In genomic region chr5:51960617-51961115, GRCh38 we compare ENCODE assay signal across 9 cellular contexts.
DNase-seq lines count a peak whose midpoint lies in the region; FAIRE-seq and TF ChIP-seq lines count a peak whose summit lies in the region.
"Had no signal": no experiment of that assay in that cellular context is flagged by ENCODE, and none has a peak within 500 bp of the region (broad histone marks: within the 10 kb centered on the region; RNA-seq: fewer than 3 reads in every experiment).

No MANE protein-coding gene starts in this region.

- CTCF ChIA-PET in activated CD4-positive, alpha-beta memory T cell treated with anti-CD3 and anti-CD28 coated beads, Interleukin-2, amount 10 ng/mL, durations not matched to agents 7 days and 5 days (lab: Charles Lee) = no interaction called here

- H3K4me1 Mint-ChIP-seq in activated CD4-positive, alpha-beta memory T cell treated with anti-CD3 and anti-CD28 coated beads, Interleukin-2, amount 10 ng/mL, durations not matched to agents 7 days and 5 days = no peaks in the 10 kb centered on the region

- peaks cover 2% of the 10 kb centered on the region for H3K9me3 Mint-ChIP-seq in activated CD4-positive, alpha-beta memory T cell treated with anti-CD3 and anti-CD28 coated beads, Interleukin-2, amount 10 ng/mL, durations not matched to agents 7 days and 5 days

- H3K4me2 ChIP-seq in OCI-LY3 (ENCODE audit: low read length) = 0 out of 2 replicates have a peak overlapping the region, but pooled peaks have one; percentile 33

- H3K4me1 ChIP-seq in OCI-LY3 (ENCODE audit: low read length) = peaks cover 7% of the 10 kb centered on the region

- H3K9ac ChIP-seq in OCI-LY3 (ENCODE audit: low read length) = no peak overlapping the region

- H3K4me3 ChIP-seq in OCI-LY3 (ENCODE audit: low read length) (no peak overlapping the region), fibroblast of pulmonary artery (replicated peaks; ENCODE audit: low read depth, low read length) (no peak overlapping the region), coronary artery (no peak overlapping the region), WERI-Rb-1 (ENCODE audit: low read depth, low read length) (no peak overlapping the region)

- H4K20me1 ChIP-seq in OCI-LY3 (ENCODE audit: insufficient read depth, low read length) = no peaks in the 10 kb centered on the region

- no peak overlapping the region for H3K27ac Mint-ChIP-seq in activated CD4-positive, alpha-beta memory T cell treated with anti-CD3 and anti-CD28 coated beads, Interleukin-2, amount 10 ng/mL, durations not matched to agents 7 days and 5 days

- no peak overlapping the region for H3K27ac ChIP-seq in OCI-LY3 (ENCODE audit: low read length)
- H3K27ac ChIP-seq in coronary artery = no peak overlapping the region
- H3K27ac ChIP-seq in WERI-Rb-1 = no peak overlapping the region

- POLR2A ChIA-PET in activated CD4-positive, alpha-beta memory T cell treated with anti-CD3 and anti-CD28 coated beads, Interleukin-2, amount 10 ng/mL, durations not matched to agents 7 days and 5 days (lab: Charles Lee) = no interaction called here

- no peak overlapping the region for H2AFZ ChIP-seq in OCI-LY3 (ENCODE audit: low read depth, low read length)

- no peaks in the 10 kb centered on the region for H3K79me2 ChIP-seq in OCI-LY3 (ENCODE audit: low read length)

- TF ChIP-seq CTCF in OCI-LY3 (IDR thresholded peaks at IDR 0.05; ENCODE audit: low read depth, low read length) (peak; percentile 57), fibroblast of pulmonary artery (IDR thresholded peaks at IDR 0.05; ENCODE audit: low read length, missing control alignments) (no peak), coronary artery (IDR thresholded peaks at IDR 0.05) (no peak), WERI-Rb-1 (IDR thresholded peaks at IDR 0.05; ENCODE audit: low read depth, low read length) (no peak)

- H3K27me3 ChIP-seq in OCI-LY3 (ENCODE audit: low read depth, low read length) = no peaks in the 10 kb centered on the region
- no peaks in the 10 kb centered on the region for H3K27me3 ChIP-seq in WERI-Rb-1 (ENCODE audit: insufficient read depth, low read depth, severe bottlenecking)

- peak; percentile 9 for FAIRE-seq in A204.1 (lab: Jason Lieb, UNC)

- H3K36me3 ChIP-seq in OCI-LY3 (replicated peaks; ENCODE audit: low read depth, low read length) (no peaks in the 10 kb centered on the region), WERI-Rb-1 (no peaks in the 10 kb centered on the region)

- H3K4me3 Mint-ChIP-seq in activated CD4-positive, alpha-beta memory T cell treated with anti-CD3 and anti-CD28 coated beads, Interleukin-2, amount 10 ng/mL, durations not matched to agents 7 days and 5 days = no peak overlapping the region

- no peaks in the 10 kb centered on the region for H3K27me3 Mint-ChIP-seq in activated CD4-positive, alpha-beta memory T cell treated with anti-CD3 and anti-CD28 coated beads, Interleukin-2, amount 10 ng/mL, durations not matched to agents 7 days and 5 days

- H3K9me3 ChIP-seq in OCI-LY3 (ENCODE audit: insufficient read depth, low read length) (no peaks in the 10 kb centered on the region), WERI-Rb-1 (ENCODE audit: severe bottlenecking) (no peaks in the 10 kb centered on the region)

- DNase-seq in H4 (ENCODE audit: low spot score) (peak; percentile 20), fibroblast of pulmonary artery (ENCODE audit: low read depth) (peak; percentile 0), coronary artery (ENCODE audit: low spot score) (no peak), OCI-M2 (lab: John Stamatoyannopoulos, UW; ENCODE audit: unreplicated experiment) (no peak), WERI-Rb-1 (no peak)
- DNase-seq in activated CD4-positive, alpha-beta memory T cell treated with anti-CD3 and anti-CD28 coated beads, Interleukin-2, amount 10 ng/mL, durations not matched to agents 7 days and 5 days = no peak
- DNase-seq: Calu3 had no signal

- H3K36me3 Mint-ChIP-seq in activated CD4-positive, alpha-beta memory T cell treated with anti-CD3 and anti-CD28 coated beads, Interleukin-2, amount 10 ng/mL, durations not matched to agents 7 days and 5 days (ENCODE audit: low read depth) = no peaks in the 10 kb centered on the region

Comparison
In these comparisons a context has a peak if more than half of its experiments do, and no peak if none do; other contexts are left out.
1. DNase-seq: peak in H4 (single experiment) and fibroblast of pulmonary artery (single experiment); none in coronary artery (single experiment), OCI-M2 (single experiment), WERI-Rb-1 (single experiment) and activated CD4-positive, alpha-beta memory T cell treated with anti-CD3 and anti-CD28 coated beads, Interleukin-2, amount 10 ng/mL, durations not matched to agents 7 days and 5 days (single experiment).